26 cellular contexts compared by ENCODE assay signal in the genomic region with DNA sequence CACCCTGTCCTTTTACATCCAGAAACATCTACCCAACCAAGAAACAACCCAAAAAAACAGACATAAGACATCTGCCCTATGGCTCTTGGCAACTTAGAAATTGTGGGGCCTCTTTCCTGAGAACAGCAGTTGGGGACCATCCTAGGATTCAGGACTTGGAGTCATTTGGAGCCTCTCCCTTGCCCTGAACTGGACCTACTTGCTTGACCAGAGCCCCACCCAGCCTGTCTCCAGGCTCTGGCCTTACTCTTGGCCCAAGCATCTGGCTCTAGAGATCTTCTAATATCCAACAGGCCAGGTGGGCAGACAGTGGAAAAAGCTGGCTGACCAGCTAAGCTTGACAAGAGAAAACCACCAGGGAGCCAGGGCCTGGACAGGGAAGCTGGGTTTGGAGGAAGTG.
"Had no signal": no experiment of that assay in that cellular context is flagged by ENCODE, and none has a peak within 500 bp of the region (broad histone marks: within the 10 kb centered on the region; RNA-seq: fewer than 3 reads in every experiment).

No MANE protein-coding gene starts in this region.

- FAIRE-seq: colon, islet of Langerhans, keratinocyte had no signal

- H3K36me3 ChIP-seq: esophagus squamous epithelium, gastrocnemius medialis, heart right ventricle, left lung, lower lobe of right lung had no signal

- H3K4me1 Mint-ChIP-seq: mesothelial cell of epicardium; naive B cell; naive thymus-derived CD8-positive, alpha-beta T cell had no signal

- H3K4me3 ChIP-seq: coronary artery, dorsolateral prefrontal cortex, esophagus squamous epithelium, gastrocnemius medialis, heart right ventricle, left lung, lower lobe of right lung, mucosa of descending colon had no signal

- H3K27ac ChIP-seq: coronary artery, dorsolateral prefrontal cortex, epithelial cell of prostate, esophagus squamous epithelium, gastrocnemius medialis, heart right ventricle, left lung, lower lobe of right lung had no signal

- H3K4me3 Mint-ChIP-seq: mesothelial cell of epicardium; naive thymus-derived CD8-positive, alpha-beta T cell had no signal

- DNase-seq: dermis blood vessel endothelial cell; dorsolateral prefrontal cortex; effector CD4-positive, alpha-beta T cell; effector memory CD4-positive, alpha-beta T cell; esophagus squamous epithelium; foreskin fibroblast; foreskin melanocyte; gastrocnemius medialis; glutamatergic neuron; head of caudate nucleus; heart right ventricle; hippocampal formation; left cardiac atrium; left lung; left ventricle myocardium superior; lower lobe of right lung; mesenchymal stem cell; mucosa of descending colon; naive B cell; naive thymus-derived CD8-positive, alpha-beta T cell had no signal

- H3K27me3 ChIP-seq: dorsolateral prefrontal cortex, esophagus squamous epithelium, gastrocnemius medialis, heart right ventricle, left lung had no signal

- H3K4me1 ChIP-seq: esophagus squamous epithelium, gastrocnemius medialis, heart right ventricle, left lung, lower lobe of right lung had no signal

- H3K27ac Mint-ChIP-seq: mesothelial cell of epicardium; naive B cell; naive thymus-derived CD8-positive, alpha-beta T cell had no signal
